22 cellular contexts compared by ENCODE assay signal in the genomic region with DNA sequence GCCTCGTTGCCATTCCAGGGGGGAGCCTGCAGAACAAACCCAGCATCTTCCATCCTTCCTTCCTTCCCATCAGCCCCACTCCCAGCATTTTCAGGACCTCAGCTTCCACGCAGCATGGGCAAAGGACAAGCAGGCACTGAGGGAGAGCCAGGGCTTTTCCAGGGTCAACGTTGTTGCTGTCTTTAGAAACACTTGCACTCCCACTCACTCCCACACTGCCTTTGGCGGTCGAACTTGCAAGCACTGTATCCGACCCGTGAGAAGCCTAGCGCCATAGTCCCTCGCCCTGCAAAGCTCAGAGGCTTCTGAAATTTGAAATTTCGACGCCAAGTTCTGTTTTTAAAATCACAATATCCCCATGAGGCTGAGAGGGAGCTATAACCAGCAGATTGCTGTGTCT. TPM values are rescaled to one million over a fixed set of nuclear protein-coding genes. Genes with fewer than 3 reads are reported as not detected.
A peak's percentile ranks its signal among the peaks of the same experiment; 100 is the strongest.
DNase-seq lines count a peak whose midpoint lies in the region; FAIRE-seq and TF ChIP-seq lines count a peak whose summit lies in the region.
"Had no signal": no experiment of that assay in that cellular context is flagged by ENCODE, and none has a peak within 500 bp of the region (broad histone marks: within the 10 kb centered on the region; RNA-seq: fewer than 3 reads in every experiment).

No MANE protein-coding gene starts in this region.

- peaks cover 2 to 13% (median 6%) of the 10 kb centered on the region in 3 donors for H3K27me3 Mint-ChIP-seq in immature natural killer cell (ENCODE audit: low read depth in 3 of 3)

- no peaks in the 10 kb centered on the region for H3K4me1 ChIP-seq in cardiac muscle cell (ENCODE audit: low read depth)
- no peaks in the 10 kb centered on the region for H3K4me1 ChIP-seq in right atrium auricular region
- no peaks in the 10 kb centered on the region for H3K4me1 ChIP-seq in kidney (ENCODE audit: control insufficient read depth in 1 of 2, insufficient read depth in 1 of 2, low read depth in 1 of 2, low read length in 2 of 2)
- peaks cover 20% of the 10 kb centered on the region for H3K4me1 ChIP-seq in testis

- TF ChIP-seq POLR2A in testis (IDR thresholded peaks at IDR 0.05), result no peak

- peak; percentile 27 to 33 for DNase-seq in cardiac muscle cell (ENCODE audit: low read depth in 1 of 2, low spot score in 1 of 2)
- no peak for DNase-seq in right atrium auricular region (ENCODE audit: low spot score)
- DNase-seq in amniotic epithelial cell (ENCODE audit: low read depth), result peak; percentile 46
- DNase-seq in kidney, result peak; percentile 23
- DNase-seq in testis, result peak; percentile 94
- DNase-seq in immature natural killer cell, result no peak
- DNase-seq in substantia nigra (lab: John Stamatoyannopoulos, UW), result no peak
- DNase-seq: DMS53, GF-D8, H7, HFFc6, MG63, NCI-H1048, NCI-H1436, NCI-H187 treated with DMSO at 0.1 percent for 48 hours, NCI-H2107, NCI-H446 treated with DMSO at 0.1 percent for 48 hours, NCI-H526 treated with DMSO at 0.1 percent for 48 hours, OCI-M1 had no signal

- H3K27ac ChIP-seq in cardiac muscle cell (no peak overlapping the region), right atrium auricular region (no peak overlapping the region), kidney (ENCODE audit: low read depth in 2 of 2, low read length in 2 of 2) (no peak overlapping the region), testis (no peak overlapping the region), substantia nigra (ENCODE audit: low read depth, low read length, poor library complexity, severe bottlenecking) (no peak overlapping the region)

- H3K36me3 Mint-ChIP-seq in immature natural killer cell, result peaks cover 9 to 23% (median 11%) of the 10 kb centered on the region in 3 donors

- H3K9me3 ChIP-seq in cardiac muscle cell (ENCODE audit: low read depth) (no peaks in the 10 kb centered on the region), right atrium auricular region (no peaks in the 10 kb centered on the region), kidney (ENCODE audit: control insufficient read depth in 1 of 2, low read length in 2 of 2) (no peaks in the 10 kb centered on the region), testis (no peaks in the 10 kb centered on the region)
- H3K9me3 ChIP-seq: MG63 had no signal

- H3K27me3 ChIP-seq in cardiac muscle cell (no peaks in the 10 kb centered on the region), right atrium auricular region (no peaks in the 10 kb centered on the region), testis (no peaks in the 10 kb centered on the region)
- H3K27me3 ChIP-seq: MG63 had no signal

- no peaks in the 10 kb centered on the region for H3K9me3 Mint-ChIP-seq in immature natural killer cell
- H3K9me3 Mint-ChIP-seq: HFFc6 had no signal

- H3K36me3 ChIP-seq in cardiac muscle cell, result no peaks in the 10 kb centered on the region
- H3K36me3 ChIP-seq in right atrium auricular region, result no peaks in the 10 kb centered on the region
- peaks cover 0 to 3% of the 10 kb centered on the region in 2 donors for H3K36me3 ChIP-seq in kidney (ENCODE audit: control insufficient read depth in 1 of 2, insufficient read depth in 2 of 2, low read length in 2 of 2)
- H3K36me3 ChIP-seq in testis (ENCODE audit: low read depth, missing control alignments), result no peaks in the 10 kb centered on the region
- H3K36me3 ChIP-seq: MG63 had no signal

- H3K27ac Mint-ChIP-seq in immature natural killer cell, result no peak overlapping the region
- H3K27ac Mint-ChIP-seq: HFFc6 had no signal

- FAIRE-seq in kidney (lab: Jason Lieb, UNC), result no peak
- FAIRE-seq: A204.1, D721Med, RCC 7860 had no signal

- no peak for TF ChIP-seq CTCF in cardiac muscle cell (IDR thresholded peaks at IDR 0.05; ENCODE audit: low read depth, low read length)
- TF ChIP-seq CTCF in right atrium auricular region (IDR thresholded peaks at IDR 0.05), result no peak
- TF ChIP-seq CTCF in kidney (IDR thresholded peaks at IDR 0.05; ENCODE audit: borderline replicate concordance, extremely low read depth, insufficient read depth), result no peak
- TF ChIP-seq CTCF in testis (IDR thresholded peaks at IDR 0.05), result no peak

- peaks cover 0 to 1% of the 10 kb centered on the region in 2 donors for H3K4me1 Mint-ChIP-seq in immature natural killer cell

- H3K4me3 ChIP-seq in cardiac muscle cell (no peak overlapping the region), right atrium auricular region (no peak overlapping the region), kidney (ENCODE audit: low read length in 2 of 2) (no peak overlapping the region), testis (no peak overlapping the region)
- H3K4me3 ChIP-seq: MG63 had no signal

- H3K4me3 Mint-ChIP-seq in immature natural killer cell, result no peak overlapping the region
- H3K4me3 Mint-ChIP-seq: HFFc6 had no signal

- H3K9ac ChIP-seq in kidney (ENCODE audit: low read length in 2 of 2), result no peak overlapping the region

- intact Hi-C loops in kidney (cut with DNase I) (no loop called here), testis (cut with DNase I; ENCODE audit: low total_unique reads) (no loop called here)

- 62 to 79% methylated on average over 11 of the region's 11 CpGs for WGBS in testis, 2 donors

RNA-seq across cellular contexts. Expression of a gene that starts 47.4 kb away (rescaled TPM):
- total RNA-seq in cardiac muscle cell, result 5.1 and 10.8 TPM in 2 replicates
- 5.5 and 8.7 TPM in 2 replicates for polyA plus RNA-seq in cardiac muscle cell
- 10 to 100 TPM in 1 of 2 donors, 1 to 10 TPM in 1; 9.3 to 14.3 TPM for total RNA-seq in right atrium auricular region
- total RNA-seq in kidney, result 28.1 TPM
- 19.6 TPM for polyA plus RNA-seq in kidney (ENCODE audit: insufficient read depth, low read depth, low replicate concordance)
- 1 to 10 TPM; 9.0 to 9.3 TPM for total RNA-seq in testis
- polyA plus RNA-seq in testis (ENCODE audit: insufficient read depth, low read depth, low replicate concordance), result 9.8 TPM
- polyA plus RNA-seq in immature natural killer cell, result 10 to 100 TPM; 26.1 to 73.8 (median 42.7) TPM

Comparison
In these comparisons a context has a peak if more than half of its experiments do, and no peak if none do; other contexts are left out.
1. DNase-seq: peak in cardiac muscle cell (2 of 2), amniotic epithelial cell (single experiment), kidney (single experiment) and testis (single experiment); none in right atrium auricular region (single experiment), immature natural killer cell (0 of 3) and substantia nigra (0 of 49).